1 cellular context compared by ENCODE assay signal in the genomic region with DNA sequence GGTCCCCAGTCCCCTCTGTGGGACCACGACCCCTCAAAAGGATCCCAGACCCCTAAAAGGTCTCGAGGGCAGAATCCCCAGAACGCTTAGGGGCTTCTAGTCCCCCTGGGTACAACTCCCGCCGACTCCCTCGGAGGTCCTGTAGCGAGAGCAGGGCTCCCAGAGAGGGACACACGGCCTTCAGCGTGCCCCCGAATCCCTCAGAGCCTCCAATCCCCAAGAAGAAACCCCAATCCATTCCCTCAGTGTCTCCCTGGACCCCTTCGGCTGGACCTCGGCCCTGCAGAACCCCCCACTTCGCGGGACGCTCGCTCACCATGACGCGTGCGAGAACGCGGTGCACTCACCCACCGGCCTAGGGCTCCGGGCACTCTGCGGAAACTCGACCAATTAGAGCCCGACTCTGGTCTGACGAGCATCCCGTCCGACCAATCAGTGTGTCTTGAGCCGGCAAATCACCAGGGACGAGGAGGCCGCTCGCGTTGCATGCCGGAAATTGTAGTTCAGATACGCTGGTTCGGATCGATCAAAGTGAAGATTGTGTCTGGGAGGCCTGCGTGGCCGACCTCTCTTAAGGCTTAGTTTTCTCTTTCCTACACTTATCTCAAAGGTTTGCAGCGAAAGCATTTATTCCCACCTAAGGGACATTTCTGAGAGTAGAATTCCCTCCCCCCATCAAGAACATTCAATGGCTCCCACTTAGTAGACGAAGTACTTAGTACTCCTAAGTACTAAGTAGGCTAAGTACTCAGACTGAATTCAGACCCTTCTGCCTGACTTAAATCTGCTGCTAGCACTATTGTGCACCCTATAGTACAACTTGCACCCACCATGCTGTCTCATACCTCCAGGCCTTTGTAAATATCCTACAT.
A peak's percentile ranks its signal among the peaks of the same experiment; 100 is the strongest.
TF ChIP-seq lines count a peak whose summit lies in the region.

TMEM161A (minus strand) TSS at position 369 of the 872 bp plus-strand sequence; CDS start at position 319, 50 bp downstream.

TF ChIP-seq in GM12878, 131 proteins besides CTCF, POLR2A, EP300 and RAD21 (continued from another document):
- peak; percentile 86 for TF ChIP-seq MAX (IDR thresholded peaks at IDR 0.05; ENCODE audit: low read depth, low read length)
- TF ChIP-seq ZNF622 (IDR thresholded peaks at IDR 0.05): no peak
- no peak for TF ChIP-seq BMI1 (IDR thresholded peaks at IDR 0.05; ENCODE audit: borderline replicate concordance)
- no peak for TF ChIP-seq BRCA1 (IDR thresholded peaks at IDR 0.05; ENCODE audit: low read depth, low read length)
- no peak for TF ChIP-seq MYC (IDR thresholded peaks at IDR 0.05; ENCODE audit: insufficient read depth, insufficient read length, insufficient replicate concordance, low read length, severe bottlenecking)
- peak; percentile 55 for TF ChIP-seq LARP7 (IDR thresholded peaks at IDR 0.05)
- TF ChIP-seq, protein P1, sequence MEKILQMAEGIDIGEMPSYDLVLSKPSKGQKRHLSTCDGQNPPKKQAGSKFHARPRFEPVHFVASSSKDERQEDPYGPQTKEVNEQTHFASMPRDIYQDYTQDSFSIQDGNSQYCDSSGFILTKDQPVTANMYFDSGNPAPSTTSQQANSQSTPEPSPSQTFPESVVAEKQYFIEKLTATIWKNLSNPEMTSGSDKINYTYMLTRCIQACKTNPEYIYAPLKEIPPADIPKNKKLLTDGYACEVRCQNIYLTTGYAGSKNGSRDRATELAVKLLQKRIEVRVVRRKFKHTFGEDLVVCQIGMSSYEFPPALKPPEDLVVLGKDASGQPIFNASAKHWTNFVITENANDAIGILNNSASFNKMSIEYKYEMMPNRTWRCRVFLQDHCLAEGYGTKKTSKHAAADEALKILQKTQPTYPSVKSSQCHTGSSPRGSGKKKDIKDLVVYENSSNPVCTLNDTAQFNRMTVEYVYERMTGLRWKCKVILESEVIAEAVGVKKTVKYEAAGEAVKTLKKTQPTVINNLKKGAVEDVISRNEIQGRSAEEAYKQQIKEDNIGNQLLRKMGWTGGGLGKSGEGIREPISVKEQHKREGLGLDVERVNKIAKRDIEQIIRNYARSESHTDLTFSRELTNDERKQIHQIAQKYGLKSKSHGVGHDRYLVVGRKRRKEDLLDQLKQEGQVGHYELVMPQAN (conservative IDR thresholded peaks at IDR 0.05): peak; percentile 56; the same call in 1 of the 2 replicates
- no peak for TF ChIP-seq CBFB (IDR thresholded peaks at IDR 0.05; ENCODE audit: low read depth)
- TF ChIP-seq ASH2L (IDR thresholded peaks at IDR 0.05; ENCODE audit: borderline replicate concordance, low read depth): no peak
- peak; percentile 98 for TF ChIP-seq PBX3 (IDR thresholded peaks at IDR 0.05; ENCODE audit: insufficient replicate concordance, low read depth, low read length)
- TF ChIP-seq ZZZ3 (IDR thresholded peaks at IDR 0.05; ENCODE audit: control insufficient read depth, insufficient read length, low read depth): no peak
- TF ChIP-seq NFYA (IDR thresholded peaks at IDR 0.05; ENCODE audit: borderline replicate concordance, low read depth, low read length): peak; percentile 87
- TF ChIP-seq, protein P2, sequence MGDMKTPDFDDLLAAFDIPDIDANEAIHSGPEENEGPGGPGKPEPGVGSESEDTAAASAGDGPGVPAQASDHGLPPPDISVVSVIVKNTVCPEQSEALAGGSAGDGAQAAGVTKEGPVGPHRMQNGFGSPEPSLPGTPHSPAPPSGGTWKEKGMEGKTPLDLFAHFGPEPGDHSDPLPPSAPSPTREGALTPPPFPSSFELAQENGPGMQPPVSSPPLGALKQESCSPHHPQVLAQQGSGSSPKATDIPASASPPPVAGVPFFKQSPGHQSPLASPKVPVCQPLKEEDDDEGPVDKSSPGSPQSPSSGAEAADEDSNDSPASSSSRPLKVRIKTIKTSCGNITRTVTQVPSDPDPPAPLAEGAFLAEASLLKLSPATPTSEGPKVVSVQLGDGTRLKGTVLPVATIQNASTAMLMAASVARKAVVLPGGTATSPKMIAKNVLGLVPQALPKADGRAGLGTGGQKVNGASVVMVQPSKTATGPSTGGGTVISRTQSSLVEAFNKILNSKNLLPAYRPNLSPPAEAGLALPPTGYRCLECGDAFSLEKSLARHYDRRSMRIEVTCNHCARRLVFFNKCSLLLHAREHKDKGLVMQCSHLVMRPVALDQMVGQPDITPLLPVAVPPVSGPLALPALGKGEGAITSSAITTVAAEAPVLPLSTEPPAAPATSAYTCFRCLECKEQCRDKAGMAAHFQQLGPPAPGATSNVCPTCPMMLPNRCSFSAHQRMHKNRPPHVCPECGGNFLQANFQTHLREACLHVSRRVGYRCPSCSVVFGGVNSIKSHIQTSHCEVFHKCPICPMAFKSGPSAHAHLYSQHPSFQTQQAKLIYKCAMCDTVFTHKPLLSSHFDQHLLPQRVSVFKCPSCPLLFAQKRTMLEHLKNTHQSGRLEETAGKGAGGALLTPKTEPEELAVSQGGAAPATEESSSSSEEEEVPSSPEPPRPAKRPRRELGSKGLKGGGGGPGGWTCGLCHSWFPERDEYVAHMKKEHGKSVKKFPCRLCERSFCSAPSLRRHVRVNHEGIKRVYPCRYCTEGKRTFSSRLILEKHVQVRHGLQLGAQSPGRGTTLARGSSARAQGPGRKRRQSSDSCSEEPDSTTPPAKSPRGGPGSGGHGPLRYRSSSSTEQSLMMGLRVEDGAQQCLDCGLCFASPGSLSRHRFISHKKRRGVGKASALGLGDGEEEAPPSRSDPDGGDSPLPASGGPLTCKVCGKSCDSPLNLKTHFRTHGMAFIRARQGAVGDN (IDR thresholded peaks at IDR 0.05): 0 out of 2 replicates have a peak, but pooled peaks have one; percentile 35
- TF ChIP-seq SPI1 (IDR thresholded peaks at IDR 0.05; ENCODE audit: borderline replicate concordance, insufficient read depth, low read depth, low read length): no peak
- peak; percentile 88 for TF ChIP-seq SIX5 (IDR thresholded peaks at IDR 0.05; ENCODE audit: low read depth, low read length, severe bottlenecking)
- TF ChIP-seq, protein P3, sequence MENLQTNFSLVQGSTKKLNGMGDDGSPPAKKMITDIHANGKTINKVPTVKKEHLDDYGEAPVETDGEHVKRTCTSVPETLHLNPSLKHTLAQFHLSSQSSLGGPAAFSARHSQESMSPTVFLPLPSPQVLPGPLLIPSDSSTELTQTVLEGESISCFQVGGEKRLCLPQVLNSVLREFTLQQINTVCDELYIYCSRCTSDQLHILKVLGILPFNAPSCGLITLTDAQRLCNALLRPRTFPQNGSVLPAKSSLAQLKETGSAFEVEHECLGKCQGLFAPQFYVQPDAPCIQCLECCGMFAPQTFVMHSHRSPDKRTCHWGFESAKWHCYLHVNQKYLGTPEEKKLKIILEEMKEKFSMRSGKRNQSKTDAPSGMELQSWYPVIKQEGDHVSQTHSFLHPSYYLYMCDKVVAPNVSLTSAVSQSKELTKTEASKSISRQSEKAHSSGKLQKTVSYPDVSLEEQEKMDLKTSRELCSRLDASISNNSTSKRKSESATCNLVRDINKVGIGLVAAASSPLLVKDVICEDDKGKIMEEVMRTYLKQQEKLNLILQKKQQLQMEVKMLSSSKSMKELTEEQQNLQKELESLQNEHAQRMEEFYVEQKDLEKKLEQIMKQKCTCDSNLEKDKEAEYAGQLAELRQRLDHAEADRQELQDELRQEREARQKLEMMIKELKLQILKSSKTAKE (IDR thresholded peaks at IDR 0.05; ENCODE audit: low read depth, poor library complexity, severe bottlenecking): no peak
- TF ChIP-seq NR2C1 (IDR thresholded peaks at IDR 0.05): no peak
